ENCODE assay signal across 25 cellular contexts in genomic region chr6:139602577-139602976, GRCh38.
DNase-seq lines count a peak whose midpoint lies in the region; ATAC-seq and TF ChIP-seq lines count a peak whose summit lies in the region.
"Had no signal": no experiment of that assay in that cellular context is flagged by ENCODE, and none has a peak within 500 bp of the region (broad histone marks: within the 10 kb centered on the region; RNA-seq: fewer than 3 reads in every experiment).

No MANE protein-coding gene starts in this region.

- no peaks in the 10 kb centered on the region for H3K36me3 ChIP-seq in left lung

- H3K4me3 Mint-ChIP-seq in neural crest cell: peak overlapping the region; percentile 5
- H3K4me3 Mint-ChIP-seq in mesothelial cell of epicardium: no peak overlapping the region
- H3K4me3 Mint-ChIP-seq: CD8-positive, alpha-beta memory T cell; IgD-negative memory B cell had no signal

- peaks cover 6% of the 10 kb centered on the region for H3K9me3 Mint-ChIP-seq in neural crest cell
- H3K9me3 Mint-ChIP-seq in mesothelial cell of epicardium: peaks cover 12% of the 10 kb centered on the region
- H3K9me3 Mint-ChIP-seq: CD8-positive, alpha-beta memory T cell had no signal

- ATAC-seq in HG03469 (IDR thresholded peaks at IDR 0.05; ENCODE audit: unreplicated experiment): no peak
- no peak for ATAC-seq in left lung
- ATAC-seq: HCT116 had no signal

- peak overlapping the region; percentile 48 for H3K27ac Mint-ChIP-seq in neural crest cell (ENCODE audit: unreplicated experiment)
- no peak overlapping the region for H3K27ac Mint-ChIP-seq in mesothelial cell of epicardium
- H3K27ac Mint-ChIP-seq: CD8-positive, alpha-beta memory T cell; IgD-negative memory B cell had no signal

- TF ChIP-seq CTCF in fibroblast of villous mesenchyme (IDR thresholded peaks at IDR 0.05; ENCODE audit: insufficient read depth, low read depth, low read length): no peak
- no peak for TF ChIP-seq CTCF in neural crest cell (conservative IDR thresholded peaks at IDR 0.05)
- no peak for TF ChIP-seq CTCF in mesothelial cell of epicardium (IDR thresholded peaks at IDR 0.05; ENCODE audit: unreplicated experiment)
- no peak for TF ChIP-seq CTCF in left lung (IDR thresholded peaks at IDR 0.05)

- peaks cover 27% of the 10 kb centered on the region for H3K4me1 Mint-ChIP-seq in neural crest cell
- H3K4me1 Mint-ChIP-seq in mesothelial cell of epicardium: peaks cover 35% of the 10 kb centered on the region
- H3K4me1 Mint-ChIP-seq: CD8-positive, alpha-beta memory T cell had no signal

- H3K4me3 ChIP-seq in fibroblast of villous mesenchyme (ENCODE audit: low read depth, low read length) (no peak overlapping the region), left lung (no peak overlapping the region)
- H3K4me3 ChIP-seq: PC-9 had no signal

- H3K9me3 ChIP-seq in left lung: no peaks in the 10 kb centered on the region

- peak; percentile 90 for DNase-seq in ELF-1 (ENCODE audit: low read depth, low spot score)
- peak; percentile 8 for DNase-seq in SK-N-DZ (ENCODE audit: low spot score)
- DNase-seq in fibroblast of villous mesenchyme (ENCODE audit: low read depth): peak; percentile 55
- no peak for DNase-seq in neural crest cell (ENCODE audit: low read depth, low spot score)
- no peak for DNase-seq in mesothelial cell of epicardium (ENCODE audit: low spot score in 2 of 2, unreplicated experiment in 2 of 2)
- no peak for DNase-seq in retina
- no peak for DNase-seq in left lung
- DNase-seq: AML-193; Calu3; CD8-positive, alpha-beta memory T cell; GDM1; GOT3; Kasumi-1; NCI-H1417; NCI-H1694 treated with DMSO at 0.1 percent for 48 hours; NCI-H2081 treated with DMSO at 0.1 percent for 48 hours; NCI-H446 treated with DMSO at 0.1 percent for 48 hours; NCI-H526 treated with DMSO at 0.1 percent for 48 hours; SIG-M5 had no signal

- no peak overlapping the region for H3K27ac ChIP-seq in left lung
- H3K27ac ChIP-seq: C4-2B, PC-9, RWPE1 had no signal

- no peaks in the 10 kb centered on the region for H3K27me3 ChIP-seq in left lung

- intact Hi-C loops in left lung (cut with DNase I): no loop called here

- H3K36me3 Mint-ChIP-seq in neural crest cell (ENCODE audit: low read depth) (peaks cover 5% of the 10 kb centered on the region), mesothelial cell of epicardium (no peaks in the 10 kb centered on the region)
- H3K36me3 Mint-ChIP-seq: CD8-positive, alpha-beta memory T cell had no signal

- H3K27me3 Mint-ChIP-seq in neural crest cell (ENCODE audit: low read depth): no peaks in the 10 kb centered on the region
- no peaks in the 10 kb centered on the region for H3K27me3 Mint-ChIP-seq in mesothelial cell of epicardium (ENCODE audit: low read depth)
- H3K27me3 Mint-ChIP-seq: IgD-negative memory B cell had no signal

- peaks cover 2 to 16% of the 10 kb centered on the region in 2 donors for H3K4me1 ChIP-seq in left lung

Comparison
In these comparisons a context has a peak if more than half of its experiments do, and no peak if none do; other contexts are left out.
1. DNase-seq: peak in ELF-1 (single experiment), SK-N-DZ (single experiment) and fibroblast of villous mesenchyme (single experiment); none in neural crest cell (single experiment), mesothelial cell of epicardium (0 of 2), retina (single experiment) and left lung (0 of 2).